Comparison of ENCODE assay signal across 15 cellular contexts in the genomic region with DNA sequence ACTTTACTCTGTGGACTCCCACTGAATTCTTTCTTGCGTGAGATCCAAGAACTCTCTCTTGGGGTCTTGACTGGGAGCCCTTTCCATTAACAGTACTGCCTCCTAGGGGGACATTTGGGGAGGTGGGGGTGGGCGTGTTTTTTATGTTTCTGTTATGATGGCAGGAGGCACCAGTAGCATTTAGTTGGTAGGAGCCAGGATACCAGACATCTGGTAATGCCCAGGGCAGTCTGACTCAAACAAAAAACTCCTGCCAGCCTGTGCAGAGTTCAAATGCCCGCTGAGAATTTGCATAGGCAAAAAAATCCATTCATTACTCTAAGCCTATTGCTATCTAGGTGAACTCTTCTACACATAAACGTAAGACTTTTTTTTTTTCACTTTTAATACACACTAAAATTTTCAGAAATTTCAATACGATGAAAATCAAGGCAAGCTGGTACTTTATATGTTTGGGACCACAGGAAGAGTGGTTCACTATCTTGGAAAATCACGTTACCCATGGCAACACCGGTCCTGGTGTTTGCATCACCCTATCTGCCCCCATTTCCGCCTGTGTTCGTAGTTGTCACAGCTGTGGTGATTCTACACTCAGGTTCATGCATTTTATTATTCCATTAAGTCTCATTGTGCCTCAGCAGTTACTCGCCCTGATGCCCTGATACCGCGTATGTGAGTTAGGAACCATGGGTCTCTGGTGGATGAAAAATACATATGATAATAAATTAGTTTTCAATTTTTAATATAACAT.
DNase-seq lines count a peak whose midpoint lies in the region; ATAC-seq and TF ChIP-seq lines count a peak whose summit lies in the region.
"Had no signal": no experiment of that assay in that cellular context is flagged by ENCODE, and none has a peak within 500 bp of the region (broad histone marks: within the 10 kb centered on the region; RNA-seq: fewer than 3 reads in every experiment).

No MANE protein-coding gene starts in this region.

- no peak for DNase-seq in activated T-cell treated with anti-CD3 and anti-CD28 coated beads, Interleukin-2, amount 50 U/mL, for 4 hours
- no peak for DNase-seq in activated T-cell treated with anti-CD3 and anti-CD28 coated beads for 4 hours
- peak; percentile 82 for DNase-seq in RPMI7951 (ENCODE audit: low read depth)
- peak; percentile 19 for DNase-seq in osteocyte (ENCODE audit: extremely low spot score, unreplicated experiment)
- no peak for DNase-seq in NCI-H2196 (lab: John Stamatoyannopoulos, UW; ENCODE audit: unreplicated experiment)
- no peak for DNase-seq in HEK293T (ENCODE audit: extremely low spot score)
- DNase-seq: ACHN, cortex of kidney, Karpas-422, midbrain, NCI-H2029 treated with DMSO at 0.1 percent for 48 hours, pancreas, upper lobe of right lung had no signal

- H3K27ac Mint-ChIP-seq in activated naive CD8-positive, alpha-beta T cell, result peak overlapping the region; percentile 4
- no peak overlapping the region for H3K27ac Mint-ChIP-seq in osteocyte (ENCODE audit: unreplicated experiment)

- peaks cover 6% of the 10 kb centered on the region for H3K27me3 Mint-ChIP-seq in activated T-cell treated with anti-CD3 and anti-CD28 coated beads, Interleukin-2, amount 50 U/mL, for 4 hours (ENCODE audit: low read depth)
- peaks cover 2% of the 10 kb centered on the region for H3K27me3 Mint-ChIP-seq in activated naive CD8-positive, alpha-beta T cell
- no peaks in the 10 kb centered on the region for H3K27me3 Mint-ChIP-seq in osteocyte (ENCODE audit: unreplicated experiment)

- CTCF ChIA-PET in HEK293T (lab: Yijun Ruan, JAX), result interaction anchor here (0.9 kb wide), 1 partner anchor 13 kb away, joined by 3 read pairs; no protein-coding TSS in a partner anchor

- peak overlapping the region; percentile 7 for H3K4me3 Mint-ChIP-seq in activated T-cell treated with anti-CD3 and anti-CD28 coated beads, Interleukin-2, amount 50 U/mL, for 4 hours
- H3K4me3 Mint-ChIP-seq in activated naive CD8-positive, alpha-beta T cell, result no peak overlapping the region
- no peak overlapping the region for H3K4me3 Mint-ChIP-seq in osteocyte (ENCODE audit: unreplicated experiment)

- POLR2A ChIA-PET in HEK293T (lab: Yijun Ruan, JAX), result no interaction called here

- no peak for TF ChIP-seq CTCF in osteocyte (IDR thresholded peaks at IDR 0.05)

- peaks cover 6% of the 10 kb centered on the region for H3K9me3 Mint-ChIP-seq in activated T-cell treated with anti-CD3 and anti-CD28 coated beads, Interleukin-2, amount 50 U/mL, for 4 hours
- H3K9me3 Mint-ChIP-seq in activated naive CD8-positive, alpha-beta T cell (ENCODE audit: low read depth), result peaks cover 5% of the 10 kb centered on the region
- peaks cover 23% of the 10 kb centered on the region for H3K9me3 Mint-ChIP-seq in osteocyte (ENCODE audit: unreplicated experiment)

- peak in 1 of 2 donors; percentile 39 for ATAC-seq in activated T-cell treated with anti-CD3 and anti-CD28 coated beads, Interleukin-2, amount 50 U/mL, for 4 hours
- ATAC-seq in GM21360 (IDR thresholded peaks at IDR 0.05; ENCODE audit: unreplicated experiment), result no peak
- ATAC-seq: pancreas, upper lobe of right lung had no signal

- peaks cover 1% of the 10 kb centered on the region for H3K4me1 Mint-ChIP-seq in activated T-cell treated with anti-CD3 and anti-CD28 coated beads, Interleukin-2, amount 50 U/mL, for 4 hours (ENCODE audit: low read depth)
- H3K4me1 Mint-ChIP-seq in activated naive CD8-positive, alpha-beta T cell (ENCODE audit: low read depth), result no peaks in the 10 kb centered on the region
- no peaks in the 10 kb centered on the region for H3K4me1 Mint-ChIP-seq in osteocyte (ENCODE audit: unreplicated experiment)

- peaks cover 2% of the 10 kb centered on the region for H3K36me3 Mint-ChIP-seq in activated T-cell treated with anti-CD3 and anti-CD28 coated beads, Interleukin-2, amount 50 U/mL, for 4 hours (ENCODE audit: insufficient read depth)
- H3K36me3 Mint-ChIP-seq in activated naive CD8-positive, alpha-beta T cell, result peaks cover 4% of the 10 kb centered on the region
- no peaks in the 10 kb centered on the region for H3K36me3 Mint-ChIP-seq in osteocyte (ENCODE audit: unreplicated experiment)

TF ChIP-seq in HEK293T, 16 proteins besides CTCF, POLR2A, EP300 and RAD21:
- no peak for TF ChIP-seq BHLHE40 (IDR thresholded peaks at IDR 0.05; ENCODE audit: borderline replicate concordance)
- TF ChIP-seq HDGF (IDR thresholded peaks at IDR 0.05; ENCODE audit: borderline replicate concordance), result no peak
- no peak for TF ChIP-seq LEF1 (IDR thresholded peaks at IDR 0.05; ENCODE audit: borderline replicate concordance)
- no peak for TF ChIP-seq FOXM1 (IDR thresholded peaks at IDR 0.05; ENCODE audit: borderline replicate concordance)
- no peak for TF ChIP-seq FOXK2 (IDR thresholded peaks at IDR 0.05)
- TF ChIP-seq ELF4 (IDR thresholded peaks at IDR 0.05), result no peak
- no peak for TF ChIP-seq ARNT (IDR thresholded peaks at IDR 0.05)
- TF ChIP-seq CTBP1 (IDR thresholded peaks at IDR 0.05; ENCODE audit: borderline replicate concordance), result no peak
- no peak for TF ChIP-seq SUZ12 (IDR thresholded peaks at IDR 0.05)
- TF ChIP-seq NFRKB (IDR thresholded peaks at IDR 0.05), result no peak
- TF ChIP-seq PKNOX1 (IDR thresholded peaks at IDR 0.05), result no peak
- TF ChIP-seq SP1 (IDR thresholded peaks at IDR 0.05), result no peak
- no peak for TF ChIP-seq ZNF384 (IDR thresholded peaks at IDR 0.05)
- TF ChIP-seq TARDBP (IDR thresholded peaks at IDR 0.05), result no peak
- no peak for TF ChIP-seq L3MBTL2 (conservative IDR thresholded peaks at IDR 0.05)
- TF ChIP-seq FOXA1 (IDR thresholded peaks at IDR 0.05), result no peak

Comparison
In these comparisons a context has a peak if more than half of its experiments do, and no peak if none do; other contexts are left out.
1. DNase-seq: peak in RPMI7951 (single experiment) and osteocyte (single experiment); none in activated T-cell treated with anti-CD3 and anti-CD28 coated beads, Interleukin-2, amount 50 U/mL, for 4 hours (single experiment), activated T-cell treated with anti-CD3 and anti-CD28 coated beads for 4 hours (single experiment), NCI-H2196 (single experiment) and HEK293T (single experiment).